ENCODE assay signal across 16 cellular contexts in genomic region chr2:185130685-185131084, GRCh38.
"Had no signal": no experiment of that assay in that cellular context is flagged by ENCODE, and none has a peak within 500 bp of the region (broad histone marks: within the 10 kb centered on the region; RNA-seq: fewer than 3 reads in every experiment).

No MANE protein-coding gene starts in this region.

- H3K27ac ChIP-seq: dorsolateral prefrontal cortex, heart left ventricle, neutrophil, psoas muscle, right lobe of liver, tibial artery, upper lobe of right lung, vagina had no signal

- H3K4me3 ChIP-seq: dorsolateral prefrontal cortex, heart left ventricle, psoas muscle, right lobe of liver, tibial artery, upper lobe of right lung, vagina had no signal

- ATAC-seq: heart left ventricle; naive thymus-derived CD8-positive, alpha-beta T cell; psoas muscle; right lobe of liver; stimulated activated effector memory CD8-positive, alpha-beta T cell treated with anti-CD3 and anti-CD28 coated beads, Interleukin-12 subunit alpha, Interleukin-12 subunit beta, amount 100 ng/mL, for 72 hours; upper lobe of right lung had no signal

- H3K27me3 ChIP-seq: dorsolateral prefrontal cortex, heart left ventricle, neutrophil, right lobe of liver, tibial artery, upper lobe of right lung, vagina had no signal

- H3K9me3 ChIP-seq: heart left ventricle, neutrophil, psoas muscle, right lobe of liver, upper lobe of right lung, vagina had no signal

- H3K4me1 ChIP-seq: heart left ventricle, psoas muscle, right lobe of liver, tibial artery, upper lobe of right lung, vagina had no signal

- H3K36me3 ChIP-seq: heart left ventricle, neutrophil, right lobe of liver, tibial artery, upper lobe of right lung, vagina had no signal

- DNase-seq: dorsolateral prefrontal cortex; effector CD8-positive, alpha-beta T cell; heart left ventricle; hypothalamus; kidney glomerular epithelial cell; naive thymus-derived CD8-positive, alpha-beta T cell; psoas muscle; retina; right lobe of liver; stimulated activated CD4-positive, alpha-beta T cell treated with anti-CD3 and anti-CD28 coated beads, Interleukin-4, amount 100 ng/mL, for 1 hour; stimulated activated CD8-positive, alpha-beta memory T cell treated with anti-CD3 and anti-CD28 coated beads, Interleukin-4, amount 100 ng/mL, for 48 hours; tibial artery; upper lobe of right lung had no signal
